9 cellular contexts compared by ENCODE assay signal in genomic region chr12:107126688-107127481, GRCh38. TPM values are rescaled to one million over a fixed set of nuclear protein-coding genes. Genes with fewer than 3 reads are reported as not detected.
A peak's percentile ranks its signal among the peaks of the same experiment; 100 is the strongest.
DNase-seq lines count a peak whose midpoint lies in the region; ATAC-seq and TF ChIP-seq lines count a peak whose summit lies in the region.
"Had no signal": no experiment of that assay in that cellular context is flagged by ENCODE, and none has a peak within 500 bp of the region (broad histone marks: within the 10 kb centered on the region; RNA-seq: fewer than 3 reads in every experiment).

No MANE protein-coding gene starts in this region.

- peaks cover 29% of the 10 kb centered on the region for H3K27me3 Mint-ChIP-seq in osteocyte (ENCODE audit: unreplicated experiment)

- H3K4me1 Mint-ChIP-seq in osteocyte (ENCODE audit: unreplicated experiment), result no peaks in the 10 kb centered on the region

- intact Hi-C loops in sigmoid colon (cut with DNase I), result no loop called here
- intact Hi-C loops in Right ventricle myocardium superior (cut with DNase I), result no loop called here

- no peaks in the 10 kb centered on the region for H3K9me3 Mint-ChIP-seq in osteocyte (ENCODE audit: unreplicated experiment)

- H3K36me3 ChIP-seq in right atrium auricular region (no peaks in the 10 kb centered on the region), sigmoid colon (no peaks in the 10 kb centered on the region)
- H3K36me3 ChIP-seq: SJCRH30 had no signal

- TF ChIP-seq CTCF in astrocyte of the cerebellum (IDR thresholded peaks at IDR 0.05; ENCODE audit: low read depth, low read length, missing control alignments) (peak; percentile 59), osteocyte (IDR thresholded peaks at IDR 0.05) (peak; percentile 41), right atrium auricular region (IDR thresholded peaks at IDR 0.05) (no peak), sigmoid colon (IDR thresholded peaks at IDR 0.05) (no peak)

- no peak overlapping the region for H3K27ac Mint-ChIP-seq in osteocyte (ENCODE audit: unreplicated experiment)

- DNase-seq in NCI-H82 (lab: John Stamatoyannopoulos, UW) (peak; percentile 46), NCI-H82 treated with DMSO at 0.1 percent for 48 hours (lab: John Stamatoyannopoulos, UW; ENCODE audit: unreplicated experiment) (no peak), NCI-H1694 (lab: John Stamatoyannopoulos, UW) (peak; percentile 60), astrocyte of the cerebellum (ENCODE audit: low read depth) (no peak), osteocyte (ENCODE audit: extremely low spot score, unreplicated experiment) (no peak), right atrium auricular region (ENCODE audit: low spot score) (no peak), sigmoid colon (no peak), Right ventricle myocardium superior (no peak)

- no peak for TF ChIP-seq POLR2A in sigmoid colon (IDR thresholded peaks at IDR 0.05)

- no peak overlapping the region for H3K4me3 Mint-ChIP-seq in osteocyte (ENCODE audit: unreplicated experiment)

- no peak overlapping the region for H3K27ac ChIP-seq in right atrium auricular region
- no peak overlapping the region for H3K27ac ChIP-seq in sigmoid colon
- H3K27ac ChIP-seq: SJCRH30 had no signal

- ATAC-seq in Right ventricle myocardium superior (ENCODE audit: poor library complexity), result no peak

- in situ Hi-C loops in astrocyte of the cerebellum (cut with HindIII; ENCODE audit: low sequenced_read_pairs), result no loop called here

- H3K27me3 ChIP-seq in right atrium auricular region, result no peaks in the 10 kb centered on the region
- H3K27me3 ChIP-seq in sigmoid colon, result peaks cover 0 to 10% (median 0%) of the 10 kb centered on the region in 3 donors
- H3K27me3 ChIP-seq: SJCRH30 had no signal

- H3K36me3 Mint-ChIP-seq in osteocyte (ENCODE audit: unreplicated experiment), result no peaks in the 10 kb centered on the region

- no peaks in the 10 kb centered on the region for H3K9me3 ChIP-seq in right atrium auricular region
- H3K9me3 ChIP-seq in sigmoid colon, result no peaks in the 10 kb centered on the region
- H3K9me3 ChIP-seq: SJCRH30 had no signal

- H3K4me3 ChIP-seq in astrocyte of the cerebellum (ENCODE audit: low read depth, low read length) (no peak overlapping the region), right atrium auricular region (no peak overlapping the region), sigmoid colon (no peak overlapping the region)
- H3K4me3 ChIP-seq: SJCRH30 had no signal

- WGBS in sigmoid colon, 2 donors, result 66% methylated on average over 5 of the region's 5 CpGs

- H3K4me1 ChIP-seq in right atrium auricular region, result no peaks in the 10 kb centered on the region
- H3K4me1 ChIP-seq in sigmoid colon, result no peaks in the 10 kb centered on the region
- H3K4me1 ChIP-seq: SJCRH30 had no signal

- no peak for TF ChIP-seq EP300 in sigmoid colon (IDR thresholded peaks at IDR 0.05)

RNA-seq across cellular contexts. Expression of gene CRY1, which starts 33.5 kb away (rescaled TPM):
- total RNA-seq in osteocyte (20.6 and 25.7 TPM in 2 replicates), right atrium auricular region (10 to 100 TPM; 16.2 to 23.7 TPM), sigmoid colon (10 to 100 TPM; 20.3 to 40.4 (median 27.3) TPM), Right ventricle myocardium superior (8.0 TPM)
- polyA plus RNA-seq in sigmoid colon, result 1 to 10 TPM; 7.2 to 9.7 (median 7.7) TPM

Comparison
In these comparisons a context has a peak if more than half of its experiments do, and no peak if none do; other contexts are left out.
1. DNase-seq: peak in NCI-H82 (single experiment) and NCI-H1694 (single experiment); none in NCI-H82 treated with DMSO at 0.1 percent for 48 hours (single experiment), astrocyte of the cerebellum (single experiment), osteocyte (single experiment), right atrium auricular region (single experiment), sigmoid colon (single experiment) and Right ventricle myocardium superior (single experiment).
2. CTCF ChIP-seq: peak in astrocyte of the cerebellum (single experiment) and osteocyte (single experiment); none in right atrium auricular region (0 of 2) and sigmoid colon (0 of 4).